In genomic region chr17:80295146-80295545, GRCh38 we compare ENCODE assay signal across 1 cellular context.
TF ChIP-seq lines count a peak whose summit lies in the region.

No MANE protein-coding gene starts in this region.

TF ChIP-seq in IMR-90, 13 proteins besides CTCF, POLR2A, EP300 and RAD21:
- TF ChIP-seq CHD1 (IDR thresholded peaks at IDR 0.05; ENCODE audit: low read depth, low read length) (no peak), FOS (IDR thresholded peaks at IDR 0.05; ENCODE audit: low read depth, low read length) (no peak), MAFK (IDR thresholded peaks at IDR 0.05; ENCODE audit: low read depth, low read length) (no peak), MXI1 (IDR thresholded peaks at IDR 0.05; ENCODE audit: borderline replicate concordance, low read depth, low read length) (no peak), CEBPB (IDR thresholded peaks at IDR 0.05; ENCODE audit: low read depth, low read length) (no peak), RCOR1 (IDR thresholded peaks at IDR 0.05; ENCODE audit: insufficient replicate concordance, low read length) (no peak), USF2 (IDR thresholded peaks at IDR 0.05; ENCODE audit: low read depth, low read length) (no peak), RFX5 (IDR thresholded peaks at IDR 0.05; ENCODE audit: low read depth, low read length) (no peak), MAZ (IDR thresholded peaks at IDR 0.05; ENCODE audit: borderline replicate concordance, low read depth, low read length) (no peak), SMC3 (IDR thresholded peaks at IDR 0.05; ENCODE audit: low read depth, low read length) (no peak), ELK1 (IDR thresholded peaks at IDR 0.05; ENCODE audit: borderline replicate concordance, low read depth, low read length) (no peak), BHLHE40 (IDR thresholded peaks at IDR 0.05; ENCODE audit: low read depth, low read length) (no peak), NFE2L2 (IDR thresholded peaks at IDR 0.05; ENCODE audit: low read depth, low read length) (no peak)
